ENCODE assay signal across 14 cellular contexts in the genomic region with DNA sequence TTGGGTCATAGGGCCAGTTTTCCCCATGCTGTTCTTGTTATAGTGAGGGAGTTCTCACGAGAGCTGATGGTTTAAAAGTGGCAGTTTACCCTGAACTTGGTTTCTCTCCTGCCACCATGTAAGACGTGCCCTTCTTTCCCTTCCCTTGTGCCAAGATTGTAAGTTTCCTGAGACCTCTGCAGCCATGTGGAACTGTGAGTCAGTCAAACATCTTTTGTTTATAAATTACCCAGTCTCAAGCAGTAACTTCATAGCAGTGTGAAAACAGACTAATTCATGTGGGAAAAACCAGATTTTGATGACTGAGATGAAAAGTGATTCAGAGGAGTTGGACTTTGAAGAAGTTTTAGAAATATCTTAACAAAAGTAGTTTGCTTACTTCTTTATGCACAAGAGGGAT.
A peak's percentile ranks its signal among the peaks of the same experiment; 100 is the strongest.
DNase-seq lines count a peak whose midpoint lies in the region; ATAC-seq and TF ChIP-seq lines count a peak whose summit lies in the region.
"Had no signal": no experiment of that assay in that cellular context is flagged by ENCODE, and none has a peak within 500 bp of the region (broad histone marks: within the 10 kb centered on the region; RNA-seq: fewer than 3 reads in every experiment).

No MANE protein-coding gene starts in this region.

- H3K4me3 Mint-ChIP-seq in effector memory CD8-positive, alpha-beta T cell, result peak overlapping the region in 1 of 2 donors; percentile 41
- H3K4me3 Mint-ChIP-seq in CD8-positive, alpha-beta T cell, result no peak overlapping the region
- H3K4me3 Mint-ChIP-seq in activated naive CD4-positive, alpha-beta T cell treated with anti-CD3 and anti-CD28 coated beads for 36 hours, result no peak overlapping the region
- H3K4me3 Mint-ChIP-seq: activated CD4-positive, alpha-beta memory T cell treated with anti-CD3 and anti-CD28 coated beads, Interleukin-2, amount 10 ng/mL, durations not matched to agents 7 days and 5 days; activated naive CD8-positive, alpha-beta T cell treated with anti-CD3 and anti-CD28 coated beads, Interleukin-2, amount 10 ng/mL, durations not matched to agents 7 days and 5 days; T-helper 2 cell treated with Interferon-gamma antibody and Interleukin-4, amounts not matched to agents 5 μg/mL and 100 μg/mL, for 36 hours had no signal

- H3K4me1 ChIP-seq in right atrium auricular region (peaks cover 0 to 63% of the 10 kb centered on the region in 2 donors), muscle layer of duodenum (ENCODE audit: control insufficient read depth in 1 of 2, insufficient read depth in 2 of 2, low read length in 2 of 2) (peaks cover 12 to 22% of the 10 kb centered on the region in 2 donors)
- H3K4me1 ChIP-seq in CD8-positive, alpha-beta T cell (ENCODE audit: insufficient read depth, low read length), result no peaks in the 10 kb centered on the region

- CTCF ChIA-PET in CD8-positive, alpha-beta T cell (lab: Charles Lee), result interaction anchor here (4.9 kb wide), 1 partner anchor 33 kb away, joined by 32 read pairs; no protein-coding TSS in a partner anchor
- CTCF ChIA-PET in activated naive CD4-positive, alpha-beta T cell treated with anti-CD3 and anti-CD28 coated beads for 36 hours (lab: Charles Lee), result interaction anchor here (1.5 kb wide), 1 partner anchor 34 kb away, joined by 5 read pairs; no protein-coding TSS in a partner anchor

- H3K4me3 ChIP-seq in right atrium auricular region (no peak overlapping the region), muscle layer of duodenum (ENCODE audit: low read depth in 1 of 2, low read length in 2 of 2) (no peak overlapping the region)
- H3K4me3 ChIP-seq in CD8-positive, alpha-beta T cell (ENCODE audit: low read depth, low read length), result no peak overlapping the region

- peak overlapping the region; percentile 49 to 59 for H3K27ac Mint-ChIP-seq in effector memory CD8-positive, alpha-beta T cell
- H3K27ac Mint-ChIP-seq in CD8-positive, alpha-beta T cell, result no peak overlapping the region
- no peak overlapping the region for H3K27ac Mint-ChIP-seq in activated naive CD4-positive, alpha-beta T cell treated with anti-CD3 and anti-CD28 coated beads for 36 hours
- H3K27ac Mint-ChIP-seq: activated CD4-positive, alpha-beta memory T cell treated with anti-CD3 and anti-CD28 coated beads, Interleukin-2, amount 10 ng/mL, durations not matched to agents 7 days and 5 days; activated naive CD8-positive, alpha-beta T cell treated with anti-CD3 and anti-CD28 coated beads, Interleukin-2, amount 10 ng/mL, durations not matched to agents 7 days and 5 days; T-helper 2 cell treated with Interferon-gamma antibody and Interleukin-4, amounts not matched to agents 5 μg/mL and 100 μg/mL, for 36 hours had no signal

- H3K27ac ChIP-seq in right atrium auricular region (peak overlapping the region; percentile 87 to 92), muscle layer of duodenum (ENCODE audit: low read length) (peak overlapping the region; percentile 88)
- H3K27ac ChIP-seq in CD8-positive, alpha-beta T cell (ENCODE audit: low read depth, low read length), result no peak overlapping the region

- peaks cover 0 to 2% of the 10 kb centered on the region in 2 donors for H3K9me3 Mint-ChIP-seq in effector memory CD8-positive, alpha-beta T cell
- no peaks in the 10 kb centered on the region for H3K9me3 Mint-ChIP-seq in CD8-positive, alpha-beta T cell
- no peaks in the 10 kb centered on the region for H3K9me3 Mint-ChIP-seq in activated naive CD4-positive, alpha-beta T cell treated with anti-CD3 and anti-CD28 coated beads for 36 hours
- H3K9me3 Mint-ChIP-seq: activated CD4-positive, alpha-beta memory T cell treated with anti-CD3 and anti-CD28 coated beads, Interleukin-2, amount 10 ng/mL, durations not matched to agents 7 days and 5 days; activated naive CD8-positive, alpha-beta T cell treated with anti-CD3 and anti-CD28 coated beads, Interleukin-2, amount 10 ng/mL, durations not matched to agents 7 days and 5 days; T-helper 2 cell treated with Interferon-gamma antibody and Interleukin-4, amounts not matched to agents 5 μg/mL and 100 μg/mL, for 36 hours had no signal

- no peak for ATAC-seq in left cardiac atrium
- ATAC-seq in effector memory CD8-positive, alpha-beta T cell (replicated peaks), result no peak
- no peak for ATAC-seq in CD8-positive, alpha-beta T cell

- DNase-seq in right atrium auricular region (ENCODE audit: low spot score) (no peak), left cardiac atrium (no peak), NCI-H446 (lab: John Stamatoyannopoulos, UW) (no peak)
- no peak for DNase-seq in effector memory CD8-positive, alpha-beta T cell
- DNase-seq in activated effector memory CD4-positive, alpha-beta T cell treated with Interleukin-2 at 50 U/mL for 16 hours, result no peak
- no peak for DNase-seq in CD8-positive, alpha-beta T cell
- no peak for DNase-seq in activated naive CD4-positive, alpha-beta T cell treated with anti-CD3 and anti-CD28 coated beads for 36 hours
- DNase-seq: activated CD4-positive, alpha-beta memory T cell treated with anti-CD3 and anti-CD28 coated beads, Interleukin-2, amount 10 ng/mL, durations not matched to agents 7 days and 5 days; activated naive CD8-positive, alpha-beta T cell treated with anti-CD3 and anti-CD28 coated beads, Interleukin-2, amount 10 ng/mL, durations not matched to agents 7 days and 5 days; nucleus accumbens; OCI-M1; stimulated activated CD4-positive, alpha-beta T cell treated with anti-CD3 and anti-CD28 coated beads, Interleukin-2, amount 100 ng/mL, for 48 hours had no signal

- peaks cover 34 to 43% of the 10 kb centered on the region in 2 donors for H3K4me1 Mint-ChIP-seq in effector memory CD8-positive, alpha-beta T cell (ENCODE audit: low read depth in 2 of 2)
- peaks cover 2% of the 10 kb centered on the region for H3K4me1 Mint-ChIP-seq in CD8-positive, alpha-beta T cell (ENCODE audit: low read depth)
- peaks cover 13% of the 10 kb centered on the region for H3K4me1 Mint-ChIP-seq in activated naive CD4-positive, alpha-beta T cell treated with anti-CD3 and anti-CD28 coated beads for 36 hours (ENCODE audit: low read depth)

- no peaks in the 10 kb centered on the region for H3K27me3 Mint-ChIP-seq in effector memory CD8-positive, alpha-beta T cell
- H3K27me3 Mint-ChIP-seq in CD8-positive, alpha-beta T cell (ENCODE audit: low read depth), result no peaks in the 10 kb centered on the region
- H3K27me3 Mint-ChIP-seq in activated naive CD4-positive, alpha-beta T cell treated with anti-CD3 and anti-CD28 coated beads for 36 hours (ENCODE audit: low read depth), result no peaks in the 10 kb centered on the region
- H3K27me3 Mint-ChIP-seq: activated CD4-positive, alpha-beta memory T cell treated with anti-CD3 and anti-CD28 coated beads, Interleukin-2, amount 10 ng/mL, durations not matched to agents 7 days and 5 days; activated naive CD8-positive, alpha-beta T cell treated with anti-CD3 and anti-CD28 coated beads, Interleukin-2, amount 10 ng/mL, durations not matched to agents 7 days and 5 days had no signal

- H3K9me3 ChIP-seq in right atrium auricular region (no peaks in the 10 kb centered on the region), muscle layer of duodenum (ENCODE audit: control insufficient read depth in 1 of 2, low read length in 2 of 2) (no peaks in the 10 kb centered on the region)
- no peaks in the 10 kb centered on the region for H3K9me3 ChIP-seq in CD8-positive, alpha-beta T cell (ENCODE audit: low read length)

- POLR2A ChIA-PET in CD8-positive, alpha-beta T cell (lab: Charles Lee), result no interaction called here

- intact Hi-C loops in left cardiac atrium (cut with DNase I), result loop anchor here (10.0 kb wide), 2 partner anchors 58 to 98 kb away; partner anchors contain the start of gene ARHGAP10 (in 1 of the 2)
- intact Hi-C loops in CD8-positive, alpha-beta T cell (cut with DNase I, micrococcal nuclease), result loop anchor here in 1 of 2 experiments (2.0 kb wide), 1 partner anchor 14 kb away; no protein-coding TSS in a partner anchor
- intact Hi-C loops in activated naive CD4-positive, alpha-beta T cell treated with anti-CD3 and anti-CD28 coated beads for 36 hours (cut with micrococcal nuclease), result no loop called here

- TF ChIP-seq CTCF in right atrium auricular region (IDR thresholded peaks at IDR 0.05), result no peak
- TF ChIP-seq CTCF in CD8-positive, alpha-beta T cell (IDR thresholded peaks at IDR 0.05), result no peak

- no peaks in the 10 kb centered on the region for H3K36me3 ChIP-seq in right atrium auricular region
- H3K36me3 ChIP-seq in muscle layer of duodenum (ENCODE audit: control insufficient read depth in 1 of 2, insufficient read depth in 2 of 2, low read length in 2 of 2), result no peaks in the 10 kb centered on the region
- H3K36me3 ChIP-seq in CD8-positive, alpha-beta T cell (ENCODE audit: insufficient read depth, low read length), result no peaks in the 10 kb centered on the region

- no peaks in the 10 kb centered on the region for H3K36me3 Mint-ChIP-seq in effector memory CD8-positive, alpha-beta T cell (ENCODE audit: insufficient read depth)
- H3K36me3 Mint-ChIP-seq in CD8-positive, alpha-beta T cell, result no peaks in the 10 kb centered on the region
- H3K36me3 Mint-ChIP-seq in activated naive CD4-positive, alpha-beta T cell treated with anti-CD3 and anti-CD28 coated beads for 36 hours (ENCODE audit: low read depth), result no peaks in the 10 kb centered on the region
- H3K36me3 Mint-ChIP-seq: activated naive CD8-positive, alpha-beta T cell treated with anti-CD3 and anti-CD28 coated beads, Interleukin-2, amount 10 ng/mL, durations not matched to agents 7 days and 5 days had no signal

- no peaks in the 10 kb centered on the region for H3K27me3 ChIP-seq in right atrium auricular region
- H3K27me3 ChIP-seq in muscle layer of duodenum (ENCODE audit: low read depth, low read length), result no peaks in the 10 kb centered on the region
- no peaks in the 10 kb centered on the region for H3K27me3 ChIP-seq in CD8-positive, alpha-beta T cell (ENCODE audit: insufficient read depth, low read length)

Comparison
In these comparisons a context has a peak if more than half of its experiments do, and no peak if none do; other contexts are left out.
1. H3K27ac Mint-ChIP-seq: peak in effector memory CD8-positive, alpha-beta T cell (2 of 2); none in CD8-positive, alpha-beta T cell (single experiment) and activated naive CD4-positive, alpha-beta T cell treated with anti-CD3 and anti-CD28 coated beads for 36 hours (single experiment).